ENCODE assay signal across 21 cellular contexts in genomic region chr2:48380989-48381625, GRCh38. TPM values are rescaled to one million over a fixed set of nuclear protein-coding genes. Genes with fewer than 3 reads are reported as not detected.
DNase-seq lines count a peak whose midpoint lies in the region; ATAC-seq, FAIRE-seq and TF ChIP-seq lines count a peak whose summit lies in the region.
"Had no signal": no experiment of that assay in that cellular context is flagged by ENCODE, and none has a peak within 500 bp of the region (broad histone marks: within the 10 kb centered on the region; RNA-seq: fewer than 3 reads in every experiment).

No MANE protein-coding gene starts in this region.

- H2AFZ ChIP-seq in K562 (ENCODE audit: low read depth, low read length), result no peak overlapping the region

- POLR2A ChIA-PET in K562 (lab: Yijun Ruan, JAX), result interaction anchor here (0.5 to 1.5 kb wide), 2 partner anchors 9 to 161 kb away, joined by 3 read pairs; no protein-coding TSS in a partner anchor

- no peak overlapping the region for H3K27ac ChIP-seq in K562 (ENCODE audit: extremely low read depth, low read depth, low read length)
- H3K27ac ChIP-seq: Peyer's patch had no signal

- CTCF ChIA-PET in K562 (lab: Yijun Ruan, JAX; ENCODE audit: low intra/inter-chr PET ratio), result no interaction called here

- 100% methylated on average over 3 of the region's 3 CpGs for WGBS in K562 (ENCODE audit: insufficient coverage, low coverage, missing lambda C conversion rate)

- H3K9me3 ChIP-seq in K562 (replicated peaks; ENCODE audit: control insufficient read depth, insufficient read depth, low read depth, low read length), result no peaks in the 10 kb centered on the region
- H3K9me3 ChIP-seq: Peyer's patch had no signal

- H4K20me1 ChIP-seq in K562 (replicated peaks; ENCODE audit: control insufficient read depth, insufficient read depth, low read length), result no peaks in the 10 kb centered on the region

- H3K4me1 ChIP-seq in K562 (replicated peaks in 1 of 2; ENCODE audit: control insufficient read depth in 2 of 2, insufficient read depth in 2 of 2, low read length in 2 of 2), result no peaks in the 10 kb centered on the region
- H3K4me1 ChIP-seq: Peyer's patch had no signal

- TF ChIP-seq POLR2A in GM12891 (IDR thresholded peaks at IDR 0.05; ENCODE audit: low read depth, low read length) (no peak), K562 (conservative IDR thresholded peaks at IDR 0.05) (no peak)

- H3K9me1 ChIP-seq in K562 (ENCODE audit: control insufficient read depth, insufficient read depth, low read length), result no peaks in the 10 kb centered on the region

- H3K36me3 ChIP-seq in K562 (ENCODE audit: control insufficient read depth, insufficient read depth, low read length), result peaks cover 28% of the 10 kb centered on the region; the same call in 2 of the 3 replicates

- no peak for TF ChIP-seq EP300 in K562 (IDR thresholded peaks at IDR 0.05; ENCODE audit: low read length)

- ATAC-seq in K562, result peak; percentile 62
- ATAC-seq: HCT116 had no signal

- intact Hi-C loops in K562 (cut with micrococcal nuclease) (no loop called here), head of caudate nucleus (cut with DNase I) (no loop called here)

- FAIRE-seq in GM12891 (lab: Jason Lieb, UNC) (peak; percentile 26), RCC 7860 (lab: Jason Lieb, UNC) (peak; percentile 34), K562 (lab: Jason Lieb, UNC) (no peak)
- FAIRE-seq: GM19239, H1, HTR-8/SVneo had no signal

- no peaks in the 10 kb centered on the region for H3K79me2 ChIP-seq in K562 (ENCODE audit: control insufficient read depth, insufficient read depth, low read length)

- in situ Hi-C loops in K562 (cut with MboI), result no loop called here

- H3K4me2 ChIP-seq in K562 (ENCODE audit: insufficient read depth, low read length), result no peak overlapping the region

- BruUV-seq in K562 (replicated peaks; lab: Mats Ljungman, UMichigan), result no TSS peak

- H3K4me3 ChIP-seq in K562, result no peak overlapping the region
- H3K4me3 ChIP-seq: Peyer's patch had no signal

- H3K9ac ChIP-seq in K562 (ENCODE audit: insufficient read depth in 1 of 2, low read depth in 2 of 2, low read length in 2 of 2), result no peak overlapping the region

- TF ChIP-seq CTCF in K562 (IDR thresholded peaks at IDR 0.05 in 2 of 3, conservative IDR thresholded peaks at IDR 0.05 in 1 of 3; ENCODE audit: insufficient read depth in 2 of 3, low read depth in 1 of 3, low read length in 3 of 3), result no peak

- H3K27me3 ChIP-seq in K562 (ENCODE audit: control insufficient read depth in 2 of 2, insufficient read depth in 2 of 2, low read length in 2 of 2), result no peaks in the 10 kb centered on the region
- H3K27me3 ChIP-seq: Peyer's patch had no signal

- no peak for TF ChIP-seq RAD21 in K562 (CRISPR knock-in tag; conservative IDR thresholded peaks at IDR 0.05 in 1 of 2, IDR thresholded peaks at IDR 0.05 in 1 of 2)

- DNase-seq in GM12891 (ENCODE audit: insufficient read length, low spot score), result no peak
- peak; percentile 2 for DNase-seq in RCC 7860 (ENCODE audit: low spot score)
- no peak for DNase-seq in K562 (ENCODE audit: extremely low read depth in 1 of 4, low spot score in 3 of 4)
- DNase-seq in iris pigment epithelial cell (ENCODE audit: low read depth), result peak; percentile 10
- DNase-seq in NCI-H69 (lab: John Stamatoyannopoulos, UW), result no peak
- no peak for DNase-seq in head of caudate nucleus
- no peak for DNase-seq in MV-4-11 (lab: John Stamatoyannopoulos, UW)
- DNase-seq: CD4-positive, CD25-positive, alpha-beta regulatory T cell; GDM1; Karpas-422; NCI-H1417; NCI-H187; NCI-H2227 treated with DMSO at 0.1 percent for 48 hours; NCI-H510A; NCI-H82; Peyer's patch; Right ventricle myocardium superior had no signal

TF ChIP-seq in GM12891, 5 proteins besides CTCF, POLR2A, EP300 and RAD21:
- TF ChIP-seq TAF1 (IDR thresholded peaks at IDR 0.05; ENCODE audit: low read depth, low read length), result no peak
- no peak for TF ChIP-seq POU2F2 (IDR thresholded peaks at IDR 0.05; ENCODE audit: low read depth, low read length)
- TF ChIP-seq SPI1 (IDR thresholded peaks at IDR 0.05; ENCODE audit: low read depth, low read length), result no peak
- no peak for TF ChIP-seq POLR2AphosphoS5 (IDR thresholded peaks at IDR 0.05; ENCODE audit: low read depth, low read length)
- TF ChIP-seq PAX5 (IDR thresholded peaks at IDR 0.05; ENCODE audit: insufficient read depth, low read length, severe bottlenecking), result no peak

TF ChIP-seq in K562, 482 proteins besides CTCF, POLR2A, EP300 and RAD21:
- TF ChIP-seq RFX1 (IDR thresholded peaks at IDR 0.05) (peak; percentile 29; the same call in 1 of the 2 replicates), ETV1 (tag; conservative IDR thresholded peaks at IDR 0.05; ENCODE audit: low read depth) (no peak), ZNF143 (CRISPR knock-in tag; IDR thresholded peaks at IDR 0.05) (no peak), ZBTB17 (CRISPR knock-in tag; IDR thresholded peaks at IDR 0.05) (0 out of 2 replicates have a peak, but pooled peaks have one; percentile 35)

RNA-seq across cellular contexts. Expression of gene PPP1R21, which starts 59.5 kb away (rescaled TPM):
- 16.5 TPM for polyA plus RNA-seq in GM12891 (2012; ENCODE audit: low read depth, missing spikeins)
- 24.7 and 55.6 TPM in 2 replicates for total RNA-seq in K562 (2011; cell fraction: chromatin; rRNA removed; ENCODE audit: low replicate concordance)
- total RNA-seq in K562 (2011; cell fraction: nucleolus; rRNA removed), result 10.7 and 11.5 TPM in 2 replicates
- total RNA-seq in K562 (2011; cell fraction: nucleoplasm; rRNA removed), result 17.2 and 27.6 TPM in 2 replicates
- total RNA-seq in K562 (2014; rRNA removed) (4.9 and 5.5 TPM in 2 replicates), K562 (2014; rRNA removed; fragmentation: Illumina TruSeq; extraction: Trizol) (7.5 TPM in 2 replicates), K562 (2015; rRNA removed; fragmentation: Illumina TruSeq; extraction: Trizol) (7.2 and 8.0 TPM in 2 replicates), K562 (2021) (8.4 and 9.2 TPM in 2 replicates)
- polyA plus RNA-seq in K562 (2011; rRNA removed) (12.0 and 18.0 TPM in 2 replicates), K562 (2014; fragmentation: Illumina TruSeq; extraction: Trizol) (9.5 and 11.5 TPM in 2 replicates), K562 (2014; fragmentation: Nextera tagmentation; extraction: Ambion mirVana) (1 to 10 TPM; 5.4 to 5.9 TPM), K562 (2014; rRNA removed) (8.5 and 12.2 TPM in 2 replicates)
- polyA plus RNA-seq in K562 (2011; cell fraction: cytosol; rRNA removed), result 4.7 and 7.2 TPM in 2 replicates
- 25.2 and 26.4 TPM in 2 replicates for polyA plus RNA-seq in K562 (2011; cell fraction: nucleus; rRNA removed)
- polyA plus RNA-seq in K562 (2012), result 7.1 and 9.3 TPM in 2 replicates
- polyA minus RNA-seq in K562 (2011; rRNA and poly(A)+ RNA removed), result 17.4 and 17.9 TPM in 2 replicates
- 3.3 and 6.7 TPM in 2 replicates for polyA minus RNA-seq in K562 (2011; cell fraction: cytosol; rRNA and poly(A)+ RNA removed)
- polyA minus RNA-seq in K562 (2011; cell fraction: nucleus; rRNA and poly(A)+ RNA removed), result 10.8 and 17.1 TPM in 2 replicates

Comparison
In these comparisons a context has a peak if more than half of its experiments do, and no peak if none do; other contexts are left out.
1. DNase-seq: peak in RCC 7860 (single experiment) and iris pigment epithelial cell (single experiment); none in GM12891 (single experiment), K562 (0 of 4), NCI-H69 (single experiment), head of caudate nucleus (0 of 42) and MV-4-11 (single experiment).